In genomic region chr6:119717942-119718341, GRCh38 we compare ENCODE assay signal across 16 cellular contexts.
A peak's percentile ranks its signal among the peaks of the same experiment; 100 is the strongest.
DNase-seq lines count a peak whose midpoint lies in the region; ATAC-seq and TF ChIP-seq lines count a peak whose summit lies in the region.
"Had no signal": no experiment of that assay in that cellular context is flagged by ENCODE, and none has a peak within 500 bp of the region (broad histone marks: within the 10 kb centered on the region; RNA-seq: fewer than 3 reads in every experiment).

No MANE protein-coding gene starts in this region.

- no peak overlapping the region for H4K8ac ChIP-seq in mesendoderm (ENCODE audit: low read depth, low read length)

- peak overlapping the region; percentile 53 for H3K27ac Mint-ChIP-seq in type B pancreatic cell

- no peaks in the 10 kb centered on the region for H3K27me3 ChIP-seq in RWPE2 (ENCODE audit: insufficient read depth, poor library complexity, severe bottlenecking)
- H3K27me3 ChIP-seq in mesendoderm (ENCODE audit: insufficient read depth, low read length, poor library complexity) = peaks cover 2% of the 10 kb centered on the region

- H2BK5ac ChIP-seq in mesendoderm (ENCODE audit: low read length) = no peak overlapping the region

- H3K4me3 ChIP-seq in RWPE2 (ENCODE audit: severe bottlenecking) = no peak overlapping the region
- H3K4me3 ChIP-seq in mesendoderm (ENCODE audit: low read length) = no peak overlapping the region

- ATAC-seq in RWPE2 (ENCODE audit: low read depth) = peak; percentile 42; the same call in 2 of the 3 replicates
- peak; percentile 62 for ATAC-seq in esophagus mucosa
- ATAC-seq in GM21423 (IDR thresholded peaks at IDR 0.05; ENCODE audit: unreplicated experiment) = no peak

- H2BK15ac ChIP-seq in mesendoderm (replicated peaks; ENCODE audit: low read depth) = no peak overlapping the region

- WGBS in mesendoderm (ENCODE audit: extremely low coverage, insufficient coverage, low lambda C conversion rate) = no CpG with 5 or more reads among the region's 2 CpGs

- TF ChIP-seq CTCF in RWPE2 (IDR thresholded peaks at IDR 0.05; ENCODE audit: poor library complexity, severe bottlenecking) = no peak
- no peak for TF ChIP-seq CTCF in type B pancreatic cell (conservative IDR thresholded peaks at IDR 0.05)

- no peak overlapping the region for H2AK5ac ChIP-seq in mesendoderm (ENCODE audit: low read length)

- no peaks in the 10 kb centered on the region for H3K36me3 Mint-ChIP-seq in type B pancreatic cell
- H3K36me3 Mint-ChIP-seq: CD14-positive monocyte had no signal

- H3K27me3 Mint-ChIP-seq in type B pancreatic cell = no peaks in the 10 kb centered on the region

- no peaks in the 10 kb centered on the region for H3K79me1 ChIP-seq in mesendoderm (ENCODE audit: low read length)

- no peak overlapping the region for H3K4ac ChIP-seq in mesendoderm (ENCODE audit: low read depth, low read length)

- H2BK120ac ChIP-seq in mesendoderm (ENCODE audit: low read depth, low read length) = no peak overlapping the region

- no peak overlapping the region for H3K23ac ChIP-seq in mesendoderm (ENCODE audit: low read length)

- peak overlapping the region; percentile 4 for H3K4me3 Mint-ChIP-seq in type B pancreatic cell

- H3K18ac ChIP-seq in mesendoderm (ENCODE audit: low read length) = no peak overlapping the region

- no peaks in the 10 kb centered on the region for H3K4me1 ChIP-seq in RWPE2 (ENCODE audit: insufficient read depth, poor library complexity, severe bottlenecking)
- peaks cover 5% of the 10 kb centered on the region for H3K4me1 ChIP-seq in mesendoderm (ENCODE audit: control insufficient read depth, low read depth, low read length)

- H3K4me2 ChIP-seq in mesendoderm (ENCODE audit: low read length) = no peak overlapping the region

- H3K9me3 Mint-ChIP-seq in type B pancreatic cell = peaks cover under 1% of the 10 kb centered on the region

- DNase-seq in MV-4-11 (lab: John Stamatoyannopoulos, UW) = peak; percentile 5
- DNase-seq in RWPE2 (ENCODE audit: low spot score) = no peak
- no peak for DNase-seq in type B pancreatic cell (ENCODE audit: extremely low spot score, unreplicated experiment)
- no peak for DNase-seq in mesendoderm
- DNase-seq in occipital lobe (lab: John Stamatoyannopoulos, UW) = no peak
- DNase-seq: DMS79 treated with DMSO at 0.1 percent for 48 hours, NCI-H1092, NCI-H1436 treated with DMSO at 0.1 percent for 48 hours, NCI-H2029, NCI-H2171, NCI-H446, NCI-H526 treated with DMSO at 0.1 percent for 48 hours, RPMI8226 had no signal

- H3K4me1 Mint-ChIP-seq in type B pancreatic cell (ENCODE audit: unreplicated experiment) = peaks cover 9% of the 10 kb centered on the region

- H3K79me2 ChIP-seq in mesendoderm (ENCODE audit: control insufficient read depth, insufficient read depth, low read length) = no peaks in the 10 kb centered on the region

- H4K5ac ChIP-seq in mesendoderm (ENCODE audit: low read length) = no peak overlapping the region

- no peaks in the 10 kb centered on the region for H3K36me3 ChIP-seq in RWPE2 (ENCODE audit: low read depth)
- H3K36me3 ChIP-seq in mesendoderm (ENCODE audit: control insufficient read depth, insufficient read depth, low read length) = no peaks in the 10 kb centered on the region

- H3K27ac ChIP-seq in RWPE2 (ENCODE audit: poor library complexity, severe bottlenecking) = no peak overlapping the region
- H3K27ac ChIP-seq in mesendoderm (ENCODE audit: low read depth, low read length) = no peak overlapping the region

- no peaks in the 10 kb centered on the region for H3K9me3 ChIP-seq in RWPE2 (ENCODE audit: severe bottlenecking)

- no peak overlapping the region for H3K56ac ChIP-seq in mesendoderm (ENCODE audit: low read length)

- no peak overlapping the region for H3K9ac ChIP-seq in mesendoderm (ENCODE audit: low read length)
